In genomic region chr7:118476036-118476435, GRCh38 we compare ENCODE assay signal across 7 cellular contexts.
"Had no signal": no experiment of that assay in that cellular context is flagged by ENCODE, and none has a peak within 500 bp of the region (broad histone marks: within the 10 kb centered on the region; RNA-seq: fewer than 3 reads in every experiment).

No MANE protein-coding gene starts in this region.

- DNase-seq: GOT3, H7, HFFc6, KG1 had no signal

- H3K4me1 ChIP-seq: HAP-1 had no signal

- H3K36me3 ChIP-seq: HAP-1 had no signal

- H3K27ac ChIP-seq: HL-60 had no signal

- ATAC-seq: HCT116 had no signal

- H3K9me3 ChIP-seq: HAP-1 had no signal

- H3K4me3 ChIP-seq: HAP-1 had no signal
